In the genomic region with DNA sequence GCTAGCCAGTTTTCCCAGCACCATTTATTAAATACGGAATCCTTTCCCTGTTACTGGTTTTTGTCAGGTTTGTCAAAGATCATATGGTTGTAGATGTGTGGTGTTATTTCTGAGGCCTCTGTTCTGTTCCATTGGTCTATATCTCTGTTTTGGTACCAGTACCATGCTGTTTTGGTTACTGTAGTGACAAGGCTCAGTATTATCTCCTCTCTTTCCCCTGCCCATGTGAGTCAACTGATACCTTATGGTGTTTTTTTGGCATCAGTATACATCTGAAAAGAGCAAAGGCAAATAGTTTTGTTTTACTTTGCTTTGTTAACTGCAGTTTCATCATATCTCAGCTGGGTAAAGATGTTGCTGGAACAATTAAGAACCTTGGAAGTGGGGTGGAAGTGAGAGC, we compare ENCODE assay signal across 9 cellular contexts. TPM values are rescaled to one million over a fixed set of nuclear protein-coding genes. Genes with fewer than 3 reads are reported as not detected.
"Had no signal": no experiment of that assay in that cellular context is flagged by ENCODE, and none has a peak within 500 bp of the region (broad histone marks: within the 10 kb centered on the region; RNA-seq: fewer than 3 reads in every experiment).

No MANE protein-coding gene starts in this region.

RNA-seq across cellular contexts. Expression of a gene that starts 41.3 kb away (rescaled TPM):
- total RNA-seq: activated CD4-positive, alpha-beta memory T cell treated with anti-CD3 and anti-CD28 coated beads, Interleukin-2, amount 10 ng/mL, durations not matched to agents 7 days and 5 days; activated CD4-positive, alpha-beta T cell treated with anti-CD3 and anti-CD28 coated beads for 36 hours; activated CD4-positive, alpha-beta T cell treated with anti-CD3 and anti-CD28 coated beads, Interleukin-2, amount 10 ng/mL, durations not matched to agents 7 days and 5 days; activated CD8-positive, alpha-beta memory T cell treated with anti-CD3 and anti-CD28 coated beads, Interleukin-2, amount 10 ng/mL, durations not matched to agents 7 days and 5 days; activated CD8-positive, alpha-beta T cell treated with anti-CD3 and anti-CD28 coated beads, Interleukin-2, amount 10 ng/mL, durations not matched to agents 7 days and 5 days; activated naive CD8-positive, alpha-beta T cell treated with anti-CD3 and anti-CD28 coated beads, Interleukin-2, amount 10 ng/mL, durations not matched to agents 7 days and 5 days; activated T-helper 2 cell treated with anti-CD3 and anti-CD28 coated beads, Interferon-gamma antibody, Interleukin-2, Interleukin-4, amounts not matched to agents 10 μg/mL and 5 μg/mL and 100 μg/mL, durations not matched to agents 14 hours and 24 hours and 36 hours; ascending aorta; bronchial epithelial cell had no signal
